Comparison of ENCODE assay signal across 1 cellular context in genomic region chr11:72696866-72697428, GRCh38.
TF ChIP-seq lines count a peak whose summit lies in the region.

No MANE protein-coding gene starts in this region.

TF ChIP-seq in HCT116, 20 proteins besides CTCF, POLR2A, EP300 and RAD21 (continued from another document):
- TF ChIP-seq REST (IDR thresholded peaks at IDR 0.05; ENCODE audit: low read depth) (no peak), SIN3A (IDR thresholded peaks at IDR 0.05; ENCODE audit: low read depth) (no peak)
